ENCODE assay signal across 32 cellular contexts in genomic region chr14:90361865-90362557, GRCh38.
"Had no signal": no experiment of that assay in that cellular context is flagged by ENCODE, and none has a peak within 500 bp of the region (broad histone marks: within the 10 kb centered on the region; RNA-seq: fewer than 3 reads in every experiment).

No MANE protein-coding gene starts in this region.

- DNase-seq: naive thymus-derived CD8-positive, alpha-beta T cell; nephron progenitor cell; occipital lobe; ovary; posterior cingulate gyrus; psoas muscle; right cardiac atrium; right lobe of liver; sigmoid colon; spleen; stimulated activated CD4-positive, alpha-beta T cell treated with anti-CD3 and anti-CD28 coated beads, Interleukin-12 subunit alpha, Interleukin-12 subunit beta, amount 100 ng/mL, for 4 hours; stimulated activated CD4-positive, alpha-beta T cell treated with anti-CD3 and anti-CD28 coated beads, Interleukin-1b, Interleukin-23, amount 100 ng/mL, for 48 hours; stimulated activated CD4-positive, alpha-beta T cell treated with anti-CD3 and anti-CD28 coated beads, Interleukin-4, amount 100 ng/mL, for 1 hour; stimulated activated CD4-positive, alpha-beta T cell treated with anti-CD3 and anti-CD28 coated beads, Interleukin-4, amount 100 ng/mL, for 4 hours; stimulated activated CD8-positive, alpha-beta memory T cell treated with anti-CD3 and anti-CD28 coated beads, Interleukin-4, amount 100 ng/mL, for 48 hours; stimulated activated naive CD4-positive, alpha-beta T cell; stimulated activated naive CD8-positive, alpha-beta T cell treated with anti-CD3 and anti-CD28 coated beads, Interleukin-15, amount 100 ng/mL, for 72 hours; stimulated activated naive CD8-positive, alpha-beta T cell treated with anti-CD3 and anti-CD28 coated beads, Interleukin-15, Interleukin-2, amounts not matched to agents 100 U/mL and 50 U/mL, for 24 hours; substantia nigra; testis; tibial artery; trophoblast cell; upper lobe of left lung had no signal

- H3K27ac ChIP-seq: neural progenitor cell, ovary, parathyroid adenoma, psoas muscle, right lobe of liver, sigmoid colon, spleen, suprapubic skin, testis, tibial artery, upper lobe of left lung, vagina had no signal

- H3K9me3 Mint-ChIP-seq: naive thymus-derived CD8-positive, alpha-beta T cell; natural killer cell treated with Interleukin-12 subunit alpha and Interleukin-12 subunit beta and Interleukin-15 and Interleukin-18, amount 100 ng/mL, for 72 hours; neural progenitor cell; stimulated activated memory B cell treated with anti-CD40 and anti-IgM and Interleukin-4, amounts not matched to agents 10 μg/mL and 1 μg/mL and 100 μg/mL, for 72 hours; stimulated activated naive CD8-positive, alpha-beta T cell treated with anti-CD3 and anti-CD28 coated beads, Interleukin-15, amount 100 ng/mL, for 72 hours had no signal

- FAIRE-seq: urothelium cell line had no signal

- H3K4me3 ChIP-seq: neural progenitor cell, ovary, psoas muscle, right lobe of liver, sigmoid colon, smooth muscle cell, spleen, suprapubic skin, testis, tibial artery, upper lobe of left lung, vagina had no signal

- H3K27ac Mint-ChIP-seq: natural killer cell treated with Interleukin-12 subunit alpha and Interleukin-12 subunit beta and Interleukin-15 and Interleukin-18, amount 100 ng/mL, for 72 hours; nephron progenitor cell; neural progenitor cell; progenitor cell of endocrine pancreas; stimulated activated memory B cell treated with anti-CD40 and anti-IgM and Interleukin-4, amounts not matched to agents 10 μg/mL and 1 μg/mL and 100 μg/mL, for 72 hours; stimulated activated naive CD8-positive, alpha-beta T cell treated with anti-CD3 and anti-CD28 coated beads, Interleukin-15, amount 100 ng/mL, for 72 hours had no signal

- ATAC-seq: naive thymus-derived CD8-positive, alpha-beta T cell; natural killer cell treated with Interleukin-12 subunit alpha and Interleukin-12 subunit beta and Interleukin-15 and Interleukin-18, amount 100 ng/mL, for 72 hours; psoas muscle; right cardiac atrium; right lobe of liver; stimulated activated memory B cell treated with anti-CD40 and anti-IgM and Interleukin-4, amounts not matched to agents 10 μg/mL and 1 μg/mL and 100 μg/mL, for 72 hours; stimulated activated naive CD8-positive, alpha-beta T cell treated with anti-CD3 and anti-CD28 coated beads, Interleukin-15, amount 100 ng/mL, for 72 hours; stimulated activated naive CD8-positive, alpha-beta T cell treated with anti-CD3 and anti-CD28 coated beads, Interleukin-15, Interleukin-2, amounts not matched to agents 100 U/mL and 50 U/mL, for 24 hours had no signal

- H3K36me3 Mint-ChIP-seq: naive thymus-derived CD8-positive, alpha-beta T cell; natural killer cell treated with Interleukin-12 subunit alpha and Interleukin-12 subunit beta and Interleukin-15 and Interleukin-18, amount 100 ng/mL, for 72 hours; neural progenitor cell; stimulated activated memory B cell treated with anti-CD40 and anti-IgM and Interleukin-4, amounts not matched to agents 10 μg/mL and 1 μg/mL and 100 μg/mL, for 72 hours had no signal

- H3K9me3 ChIP-seq: ovary, psoas muscle, right lobe of liver, sigmoid colon, spleen, suprapubic skin, testis, tibial artery, upper lobe of left lung, vagina had no signal

- H3K36me3 ChIP-seq: neural progenitor cell, ovary, right lobe of liver, sigmoid colon, spleen, suprapubic skin, tibial artery, upper lobe of left lung, vagina had no signal

- H3K4me1 Mint-ChIP-seq: naive thymus-derived CD8-positive, alpha-beta T cell; nephron progenitor cell; stimulated activated memory B cell treated with anti-CD40 and anti-IgM and Interleukin-4, amounts not matched to agents 10 μg/mL and 1 μg/mL and 100 μg/mL, for 72 hours; stimulated activated naive CD8-positive, alpha-beta T cell treated with anti-CD3 and anti-CD28 coated beads, Interleukin-15, amount 100 ng/mL, for 72 hours had no signal

- H3K4me3 Mint-ChIP-seq: naive thymus-derived CD8-positive, alpha-beta T cell; natural killer cell treated with Interleukin-12 subunit alpha and Interleukin-12 subunit beta and Interleukin-15 and Interleukin-18, amount 100 ng/mL, for 72 hours; nephron progenitor cell; neural progenitor cell; stimulated activated memory B cell treated with anti-CD40 and anti-IgM and Interleukin-4, amounts not matched to agents 10 μg/mL and 1 μg/mL and 100 μg/mL, for 72 hours; stimulated activated naive CD8-positive, alpha-beta T cell treated with anti-CD3 and anti-CD28 coated beads, Interleukin-15, amount 100 ng/mL, for 72 hours had no signal

- H3K27me3 ChIP-seq: neural progenitor cell, ovary, right lobe of liver, sigmoid colon, testis, upper lobe of left lung, vagina had no signal

- H3K27me3 Mint-ChIP-seq: progenitor cell of endocrine pancreas; stimulated activated naive CD8-positive, alpha-beta T cell treated with anti-CD3 and anti-CD28 coated beads, Interleukin-15, amount 100 ng/mL, for 72 hours had no signal

- H3K4me1 ChIP-seq: neural progenitor cell, parathyroid adenoma, psoas muscle, sigmoid colon, spleen, suprapubic skin, testis, tibial artery, upper lobe of left lung, vagina had no signal
